Comparison of ENCODE assay signal across 16 cellular contexts in genomic region chr13:114268344-114269280, GRCh38. TPM values are rescaled to one million over a fixed set of nuclear protein-coding genes. Genes with fewer than 3 reads are reported as not detected.
DNase-seq lines count a peak whose midpoint lies in the region; ATAC-seq and TF ChIP-seq lines count a peak whose summit lies in the region.
"Had no signal": no experiment of that assay in that cellular context is flagged by ENCODE, and none has a peak within 500 bp of the region (broad histone marks: within the 10 kb centered on the region; RNA-seq: fewer than 3 reads in every experiment).

No MANE protein-coding gene starts in this region.

- no peaks in the 10 kb centered on the region for H3K4me1 ChIP-seq in sigmoid colon

- no peak for TF ChIP-seq EP300 in sigmoid colon (IDR thresholded peaks at IDR 0.05)

- no peak overlapping the region for H3K9ac ChIP-seq in SK-N-MC (ENCODE audit: insufficient read length)

- no peaks in the 10 kb centered on the region for H3K27me3 ChIP-seq in sigmoid colon
- H3K27me3 ChIP-seq: neutrophil had no signal

- in situ Hi-C loops in astrocyte of the spinal cord (cut with HindIII; ENCODE audit: low sequenced_read_pairs): no loop called here

- H3K4me3 Mint-ChIP-seq in activated T-cell treated with anti-CD3 and anti-CD28 coated beads, Interleukin-2, amount 50 U/mL, for 4 hours: peak overlapping the region; percentile 42
- H3K4me3 Mint-ChIP-seq: WTC11 had no signal

- H3K36me3 Mint-ChIP-seq in activated T-cell treated with anti-CD3 and anti-CD28 coated beads, Interleukin-2, amount 50 U/mL, for 4 hours (ENCODE audit: insufficient read depth): peaks cover 41% of the 10 kb centered on the region

- no peaks in the 10 kb centered on the region for H3K27me3 Mint-ChIP-seq in activated T-cell treated with anti-CD3 and anti-CD28 coated beads, Interleukin-2, amount 50 U/mL, for 4 hours (ENCODE audit: low read depth)

- TF ChIP-seq CTCF in astrocyte of the spinal cord (IDR thresholded peaks at IDR 0.05; ENCODE audit: low read depth, low read length): no peak
- no peak for TF ChIP-seq CTCF in sigmoid colon (IDR thresholded peaks at IDR 0.05)

- H3K36me3 ChIP-seq in SK-N-MC (ENCODE audit: insufficient read depth, low read length) (peaks cover 78% of the 10 kb centered on the region), sigmoid colon (peaks cover 7 to 90% (median 53%) of the 10 kb centered on the region in 4 donors)

- ATAC-seq in activated T-cell treated with anti-CD3 and anti-CD28 coated beads, Interleukin-2, amount 50 U/mL, for 4 hours: peak; percentile 34 to 60
- peak; percentile 70 for ATAC-seq in stimulated activated naive CD8-positive, alpha-beta T cell treated with anti-CD3 and anti-CD28 coated beads, Interleukin-15, Interleukin-2, amounts not matched to agents 100 U/mL and 50 U/mL, for 24 hours
- ATAC-seq in Right ventricle myocardium superior (ENCODE audit: poor library complexity): no peak
- ATAC-seq: right cardiac atrium, WTC11 had no signal

- DNase-seq in activated T-cell treated with anti-CD3 and anti-CD28 coated beads, Interleukin-2, amount 50 U/mL, for 4 hours: no peak
- no peak for DNase-seq in activated T-cell treated with anti-CD3 and anti-CD28 coated beads, Interleukin-2, amount 50 U/mL, for 1 hour
- DNase-seq in SK-N-MC (ENCODE audit: low read depth, low spot score): no peak
- DNase-seq in astrocyte of the spinal cord (ENCODE audit: low read depth, low spot score): peak; percentile 52
- no peak for DNase-seq in stimulated activated naive CD8-positive, alpha-beta T cell treated with anti-CD3 and anti-CD28 coated beads, Interleukin-15, Interleukin-2, amounts not matched to agents 100 U/mL and 50 U/mL, for 24 hours
- DNase-seq in sigmoid colon: no peak
- DNase-seq in Ammon's horn (ENCODE audit: low spot score): no peak
- DNase-seq in Right ventricle myocardium superior: no peak
- DNase-seq: Calu3; effector CD4-positive, alpha-beta T cell; IMR-90; NCI-H1417; right cardiac atrium; stimulated activated naive CD4-positive, alpha-beta T cell had no signal

- H3K9me3 ChIP-seq in SK-N-MC (ENCODE audit: low read depth, low read length) (no peaks in the 10 kb centered on the region), sigmoid colon (no peaks in the 10 kb centered on the region)
- H3K9me3 ChIP-seq: neutrophil had no signal

- H3K9me3 Mint-ChIP-seq in activated T-cell treated with anti-CD3 and anti-CD28 coated beads, Interleukin-2, amount 50 U/mL, for 4 hours: no peaks in the 10 kb centered on the region
- H3K9me3 Mint-ChIP-seq: WTC11 had no signal

- no peak overlapping the region for H3K4me3 ChIP-seq in SK-N-MC
- H3K4me3 ChIP-seq in astrocyte of the spinal cord (ENCODE audit: low read depth, low read length): no peak overlapping the region
- no peak overlapping the region for H3K4me3 ChIP-seq in sigmoid colon

- no peak for TF ChIP-seq POLR2A in sigmoid colon (IDR thresholded peaks at IDR 0.05)

- WGBS in sigmoid colon, 2 donors: 86 to 91% methylated on average over 6 of the region's 6 CpGs

- H3K27ac ChIP-seq in SK-N-MC (peak overlapping the region; percentile 44; the same call in 1 of the 2 replicates), sigmoid colon (no peak overlapping the region)
- H3K27ac ChIP-seq: neutrophil had no signal

- peaks cover 35% of the 10 kb centered on the region for H3K4me1 Mint-ChIP-seq in activated T-cell treated with anti-CD3 and anti-CD28 coated beads, Interleukin-2, amount 50 U/mL, for 4 hours (ENCODE audit: low read depth)
- H3K4me1 Mint-ChIP-seq: WTC11 had no signal

- intact Hi-C loops in sigmoid colon (cut with DNase I): no loop called here
- intact Hi-C loops in Right ventricle myocardium superior (cut with DNase I): no loop called here

RNA-seq across cellular contexts. Expression of gene UPF3A, which starts 12.8 kb away (rescaled TPM):
- total RNA-seq in activated T-cell treated with anti-CD3 and anti-CD28 coated beads, Interleukin-2, amount 50 U/mL, for 4 hours: 10 to 100 TPM; 38.5 to 45.7 (median 40.7) TPM
- total RNA-seq in sigmoid colon: 10 to 100 TPM; 32.4 to 65.9 (median 43.2) TPM
- 10 to 100 TPM; 25.7 to 44.4 (median 41.0) TPM for polyA plus RNA-seq in sigmoid colon
- total RNA-seq in Right ventricle myocardium superior: 24.2 TPM

RNA-seq across cellular contexts. Expression of gene CDC16, which starts 33.9 kb away (rescaled TPM):
- total RNA-seq in activated T-cell treated with anti-CD3 and anti-CD28 coated beads, Interleukin-2, amount 50 U/mL, for 4 hours: 10 to 100 TPM; 67.5 to 75.4 (median 69.8) TPM
- total RNA-seq in sigmoid colon: 10 to 100 TPM; 33.1 to 76.2 (median 44.2) TPM
- 10 to 100 TPM; 31.4 to 39.4 (median 33.6) TPM for polyA plus RNA-seq in sigmoid colon
- 34.2 TPM for total RNA-seq in Right ventricle myocardium superior

RNA-seq across cellular contexts. Expression of gene CHAMP1, which starts 45.7 kb away (rescaled TPM):
- total RNA-seq in activated T-cell treated with anti-CD3 and anti-CD28 coated beads, Interleukin-2, amount 50 U/mL, for 4 hours: 10 to 100 TPM; 40.7 to 44.1 (median 42.3) TPM
- 10 to 100 TPM in 3 of 4 donors, 1 to 10 TPM in 1; 9.4 to 15.9 (median 13.1) TPM for total RNA-seq in sigmoid colon
- polyA plus RNA-seq in sigmoid colon: 1 to 10 TPM; 6.5 to 9.6 (median 7.3) TPM
- total RNA-seq in Right ventricle myocardium superior: 8.2 TPM
